ENCODE assay signal across 13 cellular contexts in the genomic region with DNA sequence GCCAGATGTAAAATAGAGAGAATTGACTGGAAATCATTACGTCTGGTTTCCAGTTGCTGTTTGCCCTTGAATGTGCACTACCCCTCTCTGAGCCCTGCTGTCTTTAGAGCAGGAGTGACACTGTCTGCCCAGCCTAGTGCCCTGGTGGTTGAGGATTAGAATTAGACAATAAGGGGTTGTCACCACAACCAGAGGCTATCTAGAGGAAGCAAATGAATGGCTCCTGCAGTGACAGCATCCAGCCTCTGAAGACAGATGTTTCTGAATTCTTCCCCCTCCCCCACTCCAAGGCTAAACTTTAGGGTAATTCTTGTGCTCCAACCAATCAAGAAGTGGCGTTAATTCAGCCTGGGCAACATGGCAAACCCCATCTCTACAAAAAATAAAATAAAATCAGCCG. TPM values are rescaled to one million over a fixed set of nuclear protein-coding genes. Genes with fewer than 3 reads are reported as not detected.
DNase-seq lines count a peak whose midpoint lies in the region; ATAC-seq and TF ChIP-seq lines count a peak whose summit lies in the region.
"Had no signal": no experiment of that assay in that cellular context is flagged by ENCODE, and none has a peak within 500 bp of the region (broad histone marks: within the 10 kb centered on the region; RNA-seq: fewer than 3 reads in every experiment).

No MANE protein-coding gene starts in this region.

- no peaks in the 10 kb centered on the region for H3K9me3 Mint-ChIP-seq in activated CD4-positive, alpha-beta T cell treated with anti-CD3 and anti-CD28 coated beads, Interleukin-2, amount 10 ng/mL, durations not matched to agents 24 days and 14 days
- no peaks in the 10 kb centered on the region for H3K9me3 Mint-ChIP-seq in activated T-helper 2 cell treated with anti-CD3 and anti-CD28 coated beads, Interferon-gamma antibody, Interleukin-2, Interleukin-4, amounts not matched to agents 10 μg/mL and 5 μg/mL and 100 μg/mL, durations not matched to agents 14 hours and 24 hours and 36 hours
- H3K9me3 Mint-ChIP-seq in MCF 10A (ENCODE audit: unreplicated experiment) = no peaks in the 10 kb centered on the region

- no TSS peak for BruUV-seq in MCF 10A (replicated peaks; lab: Mats Ljungman, UMichigan)

- peak overlapping the region; percentile 71 for H3K4me3 Mint-ChIP-seq in activated CD4-positive, alpha-beta T cell treated with anti-CD3 and anti-CD28 coated beads, Interleukin-2, amount 10 ng/mL, durations not matched to agents 24 days and 14 days
- H3K4me3 Mint-ChIP-seq in activated T-helper 2 cell treated with anti-CD3 and anti-CD28 coated beads, Interferon-gamma antibody, Interleukin-2, Interleukin-4, amounts not matched to agents 10 μg/mL and 5 μg/mL and 100 μg/mL, durations not matched to agents 14 hours and 24 hours and 36 hours (ENCODE audit: low read depth) = peak overlapping the region; percentile 74
- H3K4me3 Mint-ChIP-seq in MCF 10A (ENCODE audit: unreplicated experiment) = no peak overlapping the region

- TF ChIP-seq CTCF in osteoblast (IDR thresholded peaks at IDR 0.05; ENCODE audit: extremely low read depth, low read depth, low read length) = no peak
- TF ChIP-seq CTCF in MCF 10A (IDR thresholded peaks at IDR 0.05; ENCODE audit: unreplicated experiment) = no peak

- peaks cover 38% of the 10 kb centered on the region for H3K36me3 Mint-ChIP-seq in activated CD4-positive, alpha-beta T cell treated with anti-CD3 and anti-CD28 coated beads, Interleukin-2, amount 10 ng/mL, durations not matched to agents 24 days and 14 days (ENCODE audit: low read depth)
- H3K36me3 Mint-ChIP-seq in activated T-helper 2 cell treated with anti-CD3 and anti-CD28 coated beads, Interferon-gamma antibody, Interleukin-2, Interleukin-4, amounts not matched to agents 10 μg/mL and 5 μg/mL and 100 μg/mL, durations not matched to agents 14 hours and 24 hours and 36 hours (ENCODE audit: low read depth) = peaks cover 58% of the 10 kb centered on the region
- peaks cover 24% of the 10 kb centered on the region for H3K36me3 Mint-ChIP-seq in MCF 10A (ENCODE audit: insufficient read depth, unreplicated experiment)

- no peaks in the 10 kb centered on the region for H3K9me3 ChIP-seq in osteoblast (ENCODE audit: low read depth, low read length)

- H3K27me3 Mint-ChIP-seq in activated CD4-positive, alpha-beta T cell treated with anti-CD3 and anti-CD28 coated beads, Interleukin-2, amount 10 ng/mL, durations not matched to agents 24 days and 14 days = no peaks in the 10 kb centered on the region
- H3K27me3 Mint-ChIP-seq in activated T-helper 2 cell treated with anti-CD3 and anti-CD28 coated beads, Interferon-gamma antibody, Interleukin-2, Interleukin-4, amounts not matched to agents 10 μg/mL and 5 μg/mL and 100 μg/mL, durations not matched to agents 14 hours and 24 hours and 36 hours (ENCODE audit: low read depth) = no peaks in the 10 kb centered on the region
- H3K27me3 Mint-ChIP-seq in MCF 10A (ENCODE audit: insufficient read depth, unreplicated experiment) = no peaks in the 10 kb centered on the region

- no peaks in the 10 kb centered on the region for H3K27me3 ChIP-seq in osteoblast (ENCODE audit: insufficient read depth, low read length)

- peak overlapping the region; percentile 68 for H3K27ac Mint-ChIP-seq in activated CD4-positive, alpha-beta T cell treated with anti-CD3 and anti-CD28 coated beads, Interleukin-2, amount 10 ng/mL, durations not matched to agents 24 days and 14 days
- peak overlapping the region; percentile 63 for H3K27ac Mint-ChIP-seq in activated T-helper 2 cell treated with anti-CD3 and anti-CD28 coated beads, Interferon-gamma antibody, Interleukin-2, Interleukin-4, amounts not matched to agents 10 μg/mL and 5 μg/mL and 100 μg/mL, durations not matched to agents 14 hours and 24 hours and 36 hours
- H3K27ac Mint-ChIP-seq in MCF 10A (ENCODE audit: low read depth, unreplicated experiment) = no peak overlapping the region

- H2AFZ ChIP-seq in osteoblast (ENCODE audit: low read length) = no peak overlapping the region

- peaks cover 47% of the 10 kb centered on the region for H3K79me2 ChIP-seq in osteoblast (ENCODE audit: insufficient read depth, low read length)

- no peak overlapping the region for H3K4me3 ChIP-seq in osteoblast (ENCODE audit: insufficient read depth, low read length)

- H3K36me3 ChIP-seq in osteoblast (ENCODE audit: insufficient read depth, low read length) = peaks cover 8% of the 10 kb centered on the region

- POLR2A ChIA-PET in MCF 10A (lab: Yijun Ruan, JAX) = interaction anchor here (0.7 to 1.3 kb wide), 2 partner anchors 20 to 786 kb away, joined by 3 to 5 read pairs; no protein-coding TSS in a partner anchor

- no peak overlapping the region for H3K27ac ChIP-seq in osteoblast (ENCODE audit: low read depth, low read length)
- H3K27ac ChIP-seq: epithelial cell of prostate had no signal

- ATAC-seq in left lobe of liver = no peak

- CTCF ChIA-PET in MCF 10A (lab: Yijun Ruan, JAX) = interaction anchor here (1.0 to 2.4 kb wide), 2 partner anchors 9 to 72 kb away, joined by 4 to 17 read pairs; no protein-coding TSS in a partner anchor

- DNase-seq in activated CD4-positive, alpha-beta T cell treated with anti-CD3 and anti-CD28 coated beads, Interleukin-2, amount 10 ng/mL, durations not matched to agents 24 days and 14 days = no peak
- no peak for DNase-seq in activated CD4-positive, alpha-beta T cell treated with anti-CD3 and anti-CD28 coated beads for 4 hours
- DNase-seq in MV-4-11 (lab: John Stamatoyannopoulos, UW) (peak; percentile 83), osteoblast (ENCODE audit: insufficient read length, low spot score, missing footprints) (peak; percentile 83), left lobe of liver (ENCODE audit: low spot score) (no peak), MCF 10A (ENCODE audit: unreplicated experiment) (no peak)
- DNase-seq in activated T-helper 2 cell treated with anti-CD3 and anti-CD28 coated beads, Interferon-gamma antibody, Interleukin-2, Interleukin-4, amounts not matched to agents 10 μg/mL and 5 μg/mL and 100 μg/mL, durations not matched to agents 14 hours and 24 hours and 36 hours (ENCODE audit: low spot score) = no peak
- DNase-seq in activated CD4-positive, CD25-positive, alpha-beta regulatory T cell treated with anti-CD3 and anti-CD28 coated beads, Interleukin-2, amount 50 U/mL, for 72 hours = no peak
- DNase-seq: activated CD4-positive, CD25-positive, alpha-beta regulatory T cell; NCI-H146; stimulated activated CD4-positive, alpha-beta T cell treated with anti-CD3 and anti-CD28 coated beads, Interleukin-1b, Interleukin-23, amount 100 ng/mL, for 48 hours had no signal

- peaks cover 35% of the 10 kb centered on the region for H4K20me1 ChIP-seq in osteoblast (ENCODE audit: insufficient read depth, low read length)

- peaks cover 11% of the 10 kb centered on the region for H3K4me1 ChIP-seq in osteoblast (ENCODE audit: insufficient read depth, low read length)

- intact Hi-C loops in activated CD4-positive, alpha-beta T cell treated with anti-CD3 and anti-CD28 coated beads, Interleukin-2, amount 10 ng/mL, durations not matched to agents 24 days and 14 days (cut with micrococcal nuclease) = no loop called here
- intact Hi-C loops in activated T-helper 2 cell treated with anti-CD3 and anti-CD28 coated beads, Interferon-gamma antibody, Interleukin-2, Interleukin-4, amounts not matched to agents 10 μg/mL and 5 μg/mL and 100 μg/mL, durations not matched to agents 14 hours and 24 hours and 36 hours (cut with micrococcal nuclease) = no loop called here
- intact Hi-C loops in MCF 10A (cut with micrococcal nuclease) = no loop called here

- H3K4me2 ChIP-seq in osteoblast (ENCODE audit: insufficient read depth, low read length) = no peak overlapping the region

- H3K4me1 Mint-ChIP-seq in activated CD4-positive, alpha-beta T cell treated with anti-CD3 and anti-CD28 coated beads, Interleukin-2, amount 10 ng/mL, durations not matched to agents 24 days and 14 days = peaks cover 43% of the 10 kb centered on the region
- H3K4me1 Mint-ChIP-seq in activated T-helper 2 cell treated with anti-CD3 and anti-CD28 coated beads, Interferon-gamma antibody, Interleukin-2, Interleukin-4, amounts not matched to agents 10 μg/mL and 5 μg/mL and 100 μg/mL, durations not matched to agents 14 hours and 24 hours and 36 hours (ENCODE audit: low read depth) = peaks cover 51% of the 10 kb centered on the region
- no peaks in the 10 kb centered on the region for H3K4me1 Mint-ChIP-seq in MCF 10A (ENCODE audit: insufficient read depth, unreplicated experiment)

RNA-seq across cellular contexts. Expression of a gene that starts 2.0 kb away (rescaled TPM):
- total RNA-seq in activated CD4-positive, alpha-beta T cell treated with anti-CD3 and anti-CD28 coated beads, Interleukin-2, amount 10 ng/mL, durations not matched to agents 24 days and 14 days = 227 and 247 TPM in 2 replicates
- total RNA-seq in activated T-helper 2 cell treated with anti-CD3 and anti-CD28 coated beads, Interferon-gamma antibody, Interleukin-2, Interleukin-4, amounts not matched to agents 10 μg/mL and 5 μg/mL and 100 μg/mL, durations not matched to agents 14 hours and 24 hours and 36 hours = 256 and 261 TPM in 2 replicates
- total RNA-seq in osteoblast (61.6 and 68.8 TPM in 2 replicates), left lobe of liver (56.5 TPM), MCF 10A (2022) (41.6 and 50.1 TPM in 2 replicates)

RNA-seq across cellular contexts. Expression of a gene that starts 29.8 kb away (rescaled TPM):
- 22.7 and 23.1 TPM in 2 replicates for total RNA-seq in activated CD4-positive, alpha-beta T cell treated with anti-CD3 and anti-CD28 coated beads, Interleukin-2, amount 10 ng/mL, durations not matched to agents 24 days and 14 days
- 42.3 and 43.5 TPM in 2 replicates for total RNA-seq in activated T-helper 2 cell treated with anti-CD3 and anti-CD28 coated beads, Interferon-gamma antibody, Interleukin-2, Interleukin-4, amounts not matched to agents 10 μg/mL and 5 μg/mL and 100 μg/mL, durations not matched to agents 14 hours and 24 hours and 36 hours
- 0.36 TPM in 1 of 2 replicates, not detected in the other for total RNA-seq in osteoblast
- 0.86 TPM for total RNA-seq in left lobe of liver
- 0.49 TPM in 1 of 2 replicates, not detected in the other for total RNA-seq in MCF 10A (2022)

RNA-seq across cellular contexts. Expression of a gene that starts 37.4 kb away (rescaled TPM):
- 283 and 291 TPM in 2 replicates for total RNA-seq in activated CD4-positive, alpha-beta T cell treated with anti-CD3 and anti-CD28 coated beads, Interleukin-2, amount 10 ng/mL, durations not matched to agents 24 days and 14 days
- 507 and 520 TPM in 2 replicates for total RNA-seq in activated T-helper 2 cell treated with anti-CD3 and anti-CD28 coated beads, Interferon-gamma antibody, Interleukin-2, Interleukin-4, amounts not matched to agents 10 μg/mL and 5 μg/mL and 100 μg/mL, durations not matched to agents 14 hours and 24 hours and 36 hours
- total RNA-seq in osteoblast (1,233 and 1,325 TPM in 2 replicates), left lobe of liver (21.0 TPM), MCF 10A (2022) (355 and 424 TPM in 2 replicates)

RNA-seq across cellular contexts. Expression of a gene that starts 59.6 kb away (rescaled TPM):
- not detected in 2 replicates for total RNA-seq in activated CD4-positive, alpha-beta T cell treated with anti-CD3 and anti-CD28 coated beads, Interleukin-2, amount 10 ng/mL, durations not matched to agents 24 days and 14 days
- total RNA-seq in activated T-helper 2 cell treated with anti-CD3 and anti-CD28 coated beads, Interferon-gamma antibody, Interleukin-2, Interleukin-4, amounts not matched to agents 10 μg/mL and 5 μg/mL and 100 μg/mL, durations not matched to agents 14 hours and 24 hours and 36 hours = not detected in 2 replicates
- total RNA-seq in osteoblast (not detected in 2 replicates), left lobe of liver (not detected), MCF 10A (2022) (not detected in 2 replicates)
- total RNA-seq: subcutaneous adipose tissue had no signal

Comparison
In these comparisons a context has a peak if more than half of its experiments do, and no peak if none do; other contexts are left out.
1. DNase-seq: peak in MV-4-11 (single experiment) and osteoblast (single experiment); none in activated CD4-positive, alpha-beta T cell treated with anti-CD3 and anti-CD28 coated beads, Interleukin-2, amount 10 ng/mL, durations not matched to agents 24 days and 14 days (single experiment), activated CD4-positive, alpha-beta T cell treated with anti-CD3 and anti-CD28 coated beads for 4 hours (0 of 2), activated T-helper 2 cell treated with anti-CD3 and anti-CD28 coated beads, Interferon-gamma antibody, Interleukin-2, Interleukin-4, amounts not matched to agents 10 μg/mL and 5 μg/mL and 100 μg/mL, durations not matched to agents 14 hours and 24 hours and 36 hours (single experiment), activated CD4-positive, CD25-positive, alpha-beta regulatory T cell treated with anti-CD3 and anti-CD28 coated beads, Interleukin-2, amount 50 U/mL, for 72 hours (single experiment), left lobe of liver (single experiment) and MCF 10A (single experiment).
2. RNA of a gene that starts 29.8 kb away (total RNA-seq): 42.3 to 43.5 TPM in activated T-helper 2 cell treated with anti-CD3 and anti-CD28 coated beads, Interferon-gamma antibody, Interleukin-2, Interleukin-4, amounts not matched to agents 10 μg/mL and 5 μg/mL and 100 μg/mL, durations not matched to agents 14 hours and 24 hours and 36 hours and 22.7 to 23.1 TPM in activated CD4-positive, alpha-beta T cell treated with anti-CD3 and anti-CD28 coated beads, Interleukin-2, amount 10 ng/mL, durations not matched to agents 24 days and 14 days; 0.86 TPM in left lobe of liver (single experiment), 0.49 TPM in MCF 10A and 0.36 TPM in osteoblast; every median in the first group is over 10 times any median in the second.
3. RNA of a gene that starts 37.4 kb away (total RNA-seq): 1,233 to 1,325 TPM in osteoblast, 507 to 520 TPM in activated T-helper 2 cell treated with anti-CD3 and anti-CD28 coated beads, Interferon-gamma antibody, Interleukin-2, Interleukin-4, amounts not matched to agents 10 μg/mL and 5 μg/mL and 100 μg/mL, durations not matched to agents 14 hours and 24 hours and 36 hours, 355 to 424 TPM in MCF 10A and 283 to 291 TPM in activated CD4-positive, alpha-beta T cell treated with anti-CD3 and anti-CD28 coated beads, Interleukin-2, amount 10 ng/mL, durations not matched to agents 24 days and 14 days; 21.0 TPM in left lobe of liver (single experiment); every median in the first group is over 10 times any median in the second.